Comparison of ENCODE assay signal across 1 cellular context in genomic region chr17:34651267-34651955, GRCh38.
TF ChIP-seq lines count a peak whose summit lies in the region.

No MANE protein-coding gene starts in this region.

TF ChIP-seq in H1, 55 proteins besides CTCF, POLR2A, EP300 and RAD21 (continued from another document):
- no peak for TF ChIP-seq ATF2 (IDR thresholded peaks at IDR 0.05; ENCODE audit: low read length)
- no peak for TF ChIP-seq POLR2AphosphoS5 (IDR thresholded peaks at IDR 0.05; ENCODE audit: low read depth, low read length)
- TF ChIP-seq TEAD4 (IDR thresholded peaks at IDR 0.05; ENCODE audit: low read depth, low read length), result no peak
- no peak for TF ChIP-seq ZNF274 (IDR thresholded peaks at IDR 0.05; ENCODE audit: borderline replicate concordance, extremely low read depth, low read length)
- TF ChIP-seq BRCA1 (IDR thresholded peaks at IDR 0.05; ENCODE audit: low read depth, low read length), result no peak
- TF ChIP-seq SP4 (IDR thresholded peaks at IDR 0.05; ENCODE audit: low read length), result no peak
